Comparison of ENCODE assay signal across 2 cellular contexts in genomic region chr2:80348078-80348477, GRCh38.
TF ChIP-seq lines count a peak whose summit lies in the region.

No MANE protein-coding gene starts in this region.

TF ChIP-seq in SK-N-SH, 30 proteins besides CTCF, POLR2A, EP300 and RAD21:
- TF ChIP-seq PBX3 (IDR thresholded peaks at IDR 0.05) (peak; percentile 32; the same call in 1 of the 2 replicates), TCF12 (IDR thresholded peaks at IDR 0.05) (peak; percentile 36; the same call in 1 of the 2 replicates), RFX5 (IDR thresholded peaks at IDR 0.05; ENCODE audit: low read length) (no peak), JUND (IDR thresholded peaks at IDR 0.05) (no peak)

TF ChIP-seq in SK-N-SH treated with all-trans-retinoic acid at 6 μM for 48 hours, 23 proteins besides CTCF, POLR2A, EP300 and RAD21 (continued from another document):
- no peak for TF ChIP-seq CREB5 (CRISPR knock-in tag; IDR thresholded peaks at IDR 0.05; ENCODE audit: low read depth)
- no peak for TF ChIP-seq CSDC2 (CRISPR knock-in tag; IDR thresholded peaks at IDR 0.05)
- peak; percentile 88 for TF ChIP-seq ISL1 (CRISPR knock-in tag; IDR thresholded peaks at IDR 0.05)
- no peak for TF ChIP-seq PPARA (CRISPR knock-in tag; IDR thresholded peaks at IDR 0.05; ENCODE audit: borderline replicate concordance)
- peak; percentile 62; the same call in 1 of the 2 replicates for TF ChIP-seq ZC3H10 (CRISPR knock-in tag; IDR thresholded peaks at IDR 0.05)
